In genomic region chr4:77776182-77777134, GRCh38 we compare ENCODE assay signal across 16 cellular contexts. TPM values are rescaled to one million over a fixed set of nuclear protein-coding genes. Genes with fewer than 3 reads are reported as not detected.
DNase-seq lines count a peak whose midpoint lies in the region; ATAC-seq and TF ChIP-seq lines count a peak whose summit lies in the region.
"Had no signal": no experiment of that assay in that cellular context is flagged by ENCODE, and none has a peak within 500 bp of the region (broad histone marks: within the 10 kb centered on the region; RNA-seq: fewer than 3 reads in every experiment).

No MANE protein-coding gene starts in this region.

- ATAC-seq in memory B cell (ENCODE audit: low read depth) (no peak), GM18511 (IDR thresholded peaks at IDR 0.05; ENCODE audit: unreplicated experiment) (no peak)
- ATAC-seq: gastroesophageal sphincter had no signal

- DNase-seq in AG04450 (ENCODE audit: low read depth, low spot score) (peak; percentile 18), astrocyte of the cerebellum (ENCODE audit: low read depth) (peak; percentile 11), memory B cell (ENCODE audit: low spot score in 2 of 2) (no peak), RPMI8226 (no peak), NCI-H1092 (lab: John Stamatoyannopoulos, UW) (no peak)
- DNase-seq in effector CD4-positive, alpha-beta T cell, result no peak
- DNase-seq: activated CD4-positive, alpha-beta T cell treated with anti-CD3 and anti-CD28 coated beads, Interleukin-2, amount 50 U/mL, for 4 hours; activated naive CD4-positive, alpha-beta T cell treated with anti-CD3 and anti-CD28 coated beads, Interleukin-2, amount 10 ng/mL, durations not matched to agents 7 days and 5 days; BE2C; dermis blood vessel endothelial cell; left ventricle myocardium superior; ovary; stimulated activated CD4-positive, alpha-beta T cell treated with anti-CD3 and anti-CD28 coated beads, Interleukin-1b, Interleukin-23, amount 100 ng/mL, for 48 hours had no signal

- H3K27me3 ChIP-seq in AG04450 (ENCODE audit: control insufficient read depth, insufficient read depth, low read length), result no peaks in the 10 kb centered on the region
- H3K27me3 ChIP-seq: BE2C, gastroesophageal sphincter, ovary had no signal

- TF ChIP-seq CTCF in AG04450 (IDR thresholded peaks at IDR 0.05; ENCODE audit: low read depth, low read length) (no peak), HEK293 (tag by site-specific recombination; IDR thresholded peaks at IDR 0.05) (no peak), astrocyte of the cerebellum (IDR thresholded peaks at IDR 0.05; ENCODE audit: low read depth, low read length, missing control alignments) (no peak)

- no peak overlapping the region for H3K27ac ChIP-seq in AG04450 (ENCODE audit: low read depth, low read length)
- H3K27ac ChIP-seq in HEK293 (ENCODE audit: extremely low read depth, low read depth, low read length), result no peak overlapping the region
- H3K27ac ChIP-seq: gastroesophageal sphincter, ovary had no signal

- H3K4me3 ChIP-seq in AG04450 (ENCODE audit: low read depth, low read length) (no peak overlapping the region), HEK293 (ENCODE audit: low read depth, low read length) (no peak overlapping the region), astrocyte of the cerebellum (ENCODE audit: low read depth, low read length) (no peak overlapping the region)
- H3K4me3 ChIP-seq: gastroesophageal sphincter, ovary had no signal

- peaks cover 0 to 18% of the 10 kb centered on the region in 2 experiments; a peak in 2 of 3 replicates for H3K36me3 ChIP-seq in HEK293 (ENCODE audit: control insufficient read depth in 2 of 2, insufficient read depth in 1 of 2, low read length in 2 of 2)
- H3K36me3 ChIP-seq: BE2C, ovary had no signal

- in situ Hi-C loops in astrocyte of the cerebellum (cut with HindIII; ENCODE audit: low sequenced_read_pairs), result no loop called here

- peaks cover 15% of the 10 kb centered on the region for H3K36me3 Mint-ChIP-seq in memory B cell

- peak overlapping the region; percentile 63 for H3K27ac Mint-ChIP-seq in memory B cell
- H3K27ac Mint-ChIP-seq: activated naive CD4-positive, alpha-beta T cell treated with anti-CD3 and anti-CD28 coated beads, Interleukin-2, amount 10 ng/mL, durations not matched to agents 7 days and 5 days had no signal

- peaks cover 15% of the 10 kb centered on the region for H3K4me1 Mint-ChIP-seq in memory B cell

- no peaks in the 10 kb centered on the region for H3K9me3 Mint-ChIP-seq in memory B cell
- H3K9me3 Mint-ChIP-seq: activated naive CD4-positive, alpha-beta T cell treated with anti-CD3 and anti-CD28 coated beads, Interleukin-2, amount 10 ng/mL, durations not matched to agents 7 days and 5 days had no signal

- no peaks in the 10 kb centered on the region for H3K27me3 Mint-ChIP-seq in memory B cell
- H3K27me3 Mint-ChIP-seq: activated naive CD4-positive, alpha-beta T cell treated with anti-CD3 and anti-CD28 coated beads, Interleukin-2, amount 10 ng/mL, durations not matched to agents 7 days and 5 days had no signal

- CTCF ChIA-PET in AG04450 (lab: Charles Lee) (interaction anchor here (0.6 to 0.9 kb wide), 2 partner anchors 33 to 41 kb away, joined by 3 to 4 read pairs; no protein-coding TSS in a partner anchor), HEK293 (lab: Yijun Ruan, JAX) (no interaction called here)

- H3K9me3 ChIP-seq in AG04450 (ENCODE audit: control insufficient read depth, insufficient read depth, low read length) (no peaks in the 10 kb centered on the region), HEK293 (ENCODE audit: control insufficient read depth, insufficient read depth, low read depth, low read length) (no peaks in the 10 kb centered on the region)
- H3K9me3 ChIP-seq: BE2C, gastroesophageal sphincter, ovary had no signal

- POLR2A ChIA-PET in AG04450 (lab: Yijun Ruan, JAX), result no interaction called here
- POLR2A ChIA-PET in HEK293 (lab: Yijun Ruan, JAX), result no interaction called here

- 0 out of 2 replicates have a peak, but pooled peaks cover 3% of the 10 kb centered on the region for H3K4me1 ChIP-seq in HEK293 (ENCODE audit: control insufficient read depth, insufficient read depth, low read length)
- H3K4me1 ChIP-seq: BE2C had no signal

- H3K4me3 Mint-ChIP-seq in memory B cell, result no peak overlapping the region
- H3K4me3 Mint-ChIP-seq: activated naive CD4-positive, alpha-beta T cell treated with anti-CD3 and anti-CD28 coated beads, Interleukin-2, amount 10 ng/mL, durations not matched to agents 7 days and 5 days had no signal

TF ChIP-seq in HEK293, 187 proteins besides CTCF, POLR2A, EP300 and RAD21 (continues in another document):
- TF ChIP-seq ZNF416 (tag by site-specific recombination; IDR thresholded peaks at IDR 0.05) (no peak), ZNF223 (tag by site-specific recombination; IDR thresholded peaks at IDR 0.05) (no peak), ZNF529 (tag by site-specific recombination; IDR thresholded peaks at IDR 0.05; ENCODE audit: insufficient replicate concordance) (no peak), KLF9 (tag by site-specific recombination; IDR thresholded peaks at IDR 0.05; ENCODE audit: low read depth) (no peak), HOXC10 (CRISPR knock-in tag; IDR thresholded peaks at IDR 0.05) (no peak), ZNF16 (tag by site-specific recombination; IDR thresholded peaks at IDR 0.05; ENCODE audit: low read depth) (no peak), ZFHX2 (tag by site-specific recombination; conservative IDR thresholded peaks at IDR 0.05) (no peak), ZNF324 (tag by site-specific recombination; IDR thresholded peaks at IDR 0.05) (no peak), ZNF791 (tag by site-specific recombination; IDR thresholded peaks at IDR 0.05) (no peak), ZBTB44 (tag by site-specific recombination; IDR thresholded peaks at IDR 0.05) (peak; percentile 55; the same call in 1 of the 2 replicates), EGR2 (tag by site-specific recombination; IDR thresholded peaks at IDR 0.05; ENCODE audit: low read depth) (no peak), ZBTB20 (tag by site-specific recombination; IDR thresholded peaks at IDR 0.05) (no peak), ZNF221 (tag by site-specific recombination; IDR thresholded peaks at IDR 0.05; ENCODE audit: borderline replicate concordance) (no peak), PRDM1 (tag by site-specific recombination; IDR thresholded peaks at IDR 0.05) (no peak), KLF16 (tag by site-specific recombination; IDR thresholded peaks at IDR 0.05) (no peak), ZNF658 (tag by site-specific recombination; IDR thresholded peaks at IDR 0.05) (no peak), ATF2 (tag by site-specific recombination; IDR thresholded peaks at IDR 0.05; ENCODE audit: low read depth) (no peak), SP3 (tag by site-specific recombination; IDR thresholded peaks at IDR 0.05) (no peak), ZNF585B (tag by site-specific recombination; IDR thresholded peaks at IDR 0.05) (no peak), ZNF132 (tag by site-specific recombination; IDR thresholded peaks at IDR 0.05; ENCODE audit: borderline replicate concordance) (no peak), OSR2 (tag by site-specific recombination; IDR thresholded peaks at IDR 0.05) (peak; percentile 89), KLF7 (tag by site-specific recombination; IDR thresholded peaks at IDR 0.05; ENCODE audit: borderline replicate concordance) (no peak), ZSCAN23 (tag by site-specific recombination; IDR thresholded peaks at IDR 0.05) (no peak), ZFP41 (tag by site-specific recombination; IDR thresholded peaks at IDR 0.05; ENCODE audit: borderline replicate concordance) (no peak), ZNF184 (tag by site-specific recombination; IDR thresholded peaks at IDR 0.05) (no peak), ZNF133 (tag by site-specific recombination; IDR thresholded peaks at IDR 0.05) (no peak), MEIS1 (CRISPR knock-in tag; IDR thresholded peaks at IDR 0.05; ENCODE audit: borderline replicate concordance) (no peak), HOXD13 (CRISPR knock-in tag; IDR thresholded peaks at IDR 0.05; ENCODE audit: borderline replicate concordance) (no peak)
- TF ChIP-seq, protein P1, sequence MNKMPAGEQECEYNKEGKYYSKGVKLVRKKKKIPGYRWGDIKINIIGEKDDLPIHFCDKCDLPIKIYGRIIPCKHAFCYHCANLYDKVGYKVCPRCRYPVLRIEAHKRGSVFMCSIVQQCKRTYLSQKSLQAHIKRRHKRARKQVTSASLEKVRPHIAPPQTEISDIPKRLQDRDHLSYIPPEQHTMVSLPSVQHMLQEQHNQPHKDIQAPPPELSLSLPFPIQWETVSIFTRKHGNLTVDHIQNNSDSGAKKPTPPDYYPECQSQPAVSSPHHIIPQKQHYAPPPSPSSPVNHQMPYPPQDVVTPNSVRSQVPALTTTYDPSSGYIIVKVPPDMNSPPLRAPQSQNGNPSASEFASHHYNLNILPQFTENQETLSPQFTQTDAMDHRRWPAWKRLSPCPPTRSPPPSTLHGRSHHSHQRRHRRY (tag by site-specific recombination; IDR thresholded peaks at IDR 0.05), result no peak

RNA-seq across cellular contexts. Expression of gene CNOT6L, which starts 42.7 kb away (rescaled TPM):
- polyA plus RNA-seq in AG04450 (2011; rRNA removed), result 10.7 and 11.2 TPM in 2 replicates
- 27.2 and 36.0 TPM in 2 replicates for polyA minus RNA-seq in AG04450 (2011; rRNA and poly(A)+ RNA removed)

Comparison
In these comparisons a context has a peak if more than half of its experiments do, and no peak if none do; other contexts are left out.
1. DNase-seq: peak in AG04450 (single experiment) and astrocyte of the cerebellum (single experiment); none in memory B cell (0 of 2), RPMI8226 (single experiment), NCI-H1092 (single experiment) and effector CD4-positive, alpha-beta T cell (single experiment).